In the genomic region with DNA sequence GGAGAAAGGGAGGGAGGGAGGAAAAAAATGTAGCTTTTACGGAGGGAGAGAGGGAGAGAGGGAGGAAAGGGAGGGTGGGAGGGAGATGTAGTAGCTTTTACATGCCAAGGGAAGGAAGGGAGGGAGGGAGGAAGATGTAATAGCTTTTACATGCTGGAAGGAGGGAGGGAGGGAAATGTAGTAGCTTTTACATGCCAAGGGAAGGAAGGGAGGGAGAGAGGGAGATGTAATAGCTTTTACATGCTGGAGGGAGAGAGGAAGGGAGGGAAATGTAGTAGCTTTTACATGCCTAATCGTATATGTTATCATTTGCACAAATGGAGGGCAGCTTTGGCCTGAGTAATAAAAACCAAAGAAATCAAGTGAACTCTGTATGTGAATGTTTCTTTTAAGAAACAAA, we compare ENCODE assay signal across 17 cellular contexts. TPM values are rescaled to one million over a fixed set of nuclear protein-coding genes. Genes with fewer than 3 reads are reported as not detected.
DNase-seq lines count a peak whose midpoint lies in the region; ATAC-seq, FAIRE-seq and TF ChIP-seq lines count a peak whose summit lies in the region.
"Had no signal": no experiment of that assay in that cellular context is flagged by ENCODE, and none has a peak within 500 bp of the region (broad histone marks: within the 10 kb centered on the region; RNA-seq: fewer than 3 reads in every experiment).

No MANE protein-coding gene starts in this region.

- 29 to 30% methylated on average over 2 of the region's 2 CpGs for WGBS in heart right ventricle, 2 donors
- 35% methylated on average over 1 of the region's 2 CpGs for WGBS in smooth muscle cell (ENCODE audit: low lambda C conversion rate)

- H3K36me3 ChIP-seq in astrocyte (ENCODE audit: insufficient read depth, low read length): no peaks in the 10 kb centered on the region
- H3K36me3 ChIP-seq in heart right ventricle: peaks cover 0 to 2% (median 0%) of the 10 kb centered on the region in 9 donors
- no peaks in the 10 kb centered on the region for H3K36me3 ChIP-seq in smooth muscle cell (ENCODE audit: low read depth)

- H3K79me2 ChIP-seq in astrocyte (ENCODE audit: insufficient read depth, low read length): no peaks in the 10 kb centered on the region
- H3K79me2 ChIP-seq in smooth muscle cell (ENCODE audit: low read depth): peaks cover 14% of the 10 kb centered on the region

- no peaks in the 10 kb centered on the region for H3K4me1 Mint-ChIP-seq in astrocyte (ENCODE audit: low read depth, unreplicated experiment)

- H3K9me3 ChIP-seq in astrocyte (ENCODE audit: insufficient read depth, low read depth, low read length) (no peaks in the 10 kb centered on the region), heart right ventricle (no peaks in the 10 kb centered on the region), smooth muscle cell (replicated peaks; ENCODE audit: low read depth) (no peaks in the 10 kb centered on the region)

- peaks cover 16% of the 10 kb centered on the region for H3K4me1 ChIP-seq in astrocyte (ENCODE audit: insufficient read depth, low read length)
- peaks cover 7 to 71% (median 40%) of the 10 kb centered on the region in 9 donors for H3K4me1 ChIP-seq in heart right ventricle
- H3K4me1 ChIP-seq in smooth muscle cell (ENCODE audit: low read depth): no peaks in the 10 kb centered on the region

- no peak overlapping the region for H3K4me3 ChIP-seq in astrocyte (ENCODE audit: insufficient read depth, low read depth, low read length)
- no peak overlapping the region for H3K4me3 ChIP-seq in heart right ventricle
- no peak overlapping the region for H3K4me3 ChIP-seq in smooth muscle cell
- H3K4me3 ChIP-seq: BLaER1 treated with 17β-estradiol and CSF1 and Interleukin-3, amounts not matched to agents 10 nM and 100 nM; GM12878; skin epidermis had no signal

- intact Hi-C loops in heart right ventricle (cut with DNase I): loop anchor here in 3 of 10 donors (5.0 kb wide), 2 partner anchors 33 to 38 kb away; partner anchors contain the start of gene EEIG2 (in 2 of the 3)

- H3K27ac Mint-ChIP-seq in astrocyte (ENCODE audit: unreplicated experiment): no peak overlapping the region
- H3K27ac Mint-ChIP-seq: activated CD4-positive, alpha-beta T cell treated with anti-CD3 and anti-CD28 coated beads for 36 hours had no signal

- peak in 6 of 8 donors; percentile 28 to 65 (median 49) for ATAC-seq in heart right ventricle
- ATAC-seq in GM19328 (IDR thresholded peaks at IDR 0.05; ENCODE audit: unreplicated experiment): no peak
- ATAC-seq: activated CD4-positive, alpha-beta T cell treated with anti-CD3 and anti-CD28 coated beads for 36 hours; GM12878 had no signal

- H4K20me1 ChIP-seq in astrocyte (ENCODE audit: insufficient read depth, low read length): no peaks in the 10 kb centered on the region
- H4K20me1 ChIP-seq in smooth muscle cell (ENCODE audit: low read depth): no peaks in the 10 kb centered on the region

- H3K27ac ChIP-seq in astrocyte (ENCODE audit: low read depth, low read length) (no peak overlapping the region), heart right ventricle (peak overlapping the region in 6 of 10 donors; percentile 11 to 53 (median 44)), smooth muscle cell (ENCODE audit: low read depth) (no peak overlapping the region)
- H3K27ac ChIP-seq: BLaER1 treated with 17β-estradiol and CSF1 and Interleukin-3, amounts not matched to agents 10 nM and 100 nM had no signal

- H3K9ac ChIP-seq in astrocyte (ENCODE audit: low read length): no peak overlapping the region
- H3K9ac ChIP-seq in smooth muscle cell (ENCODE audit: low read depth): no peak overlapping the region
- H3K9ac ChIP-seq: BLaER1 treated with 17β-estradiol and CSF1 and Interleukin-3, amounts not matched to agents 10 nM and 100 nM had no signal

- no peak overlapping the region for H3K4me3 Mint-ChIP-seq in astrocyte (ENCODE audit: unreplicated experiment)
- H3K4me3 Mint-ChIP-seq: activated CD4-positive, alpha-beta T cell treated with anti-CD3 and anti-CD28 coated beads for 36 hours had no signal

- H3K36me3 Mint-ChIP-seq in astrocyte (ENCODE audit: low read depth, unreplicated experiment): no peaks in the 10 kb centered on the region

- H3K27me3 ChIP-seq in astrocyte (ENCODE audit: insufficient read depth, low read length): no peaks in the 10 kb centered on the region
- no peaks in the 10 kb centered on the region for H3K27me3 ChIP-seq in heart right ventricle
- no peaks in the 10 kb centered on the region for H3K27me3 ChIP-seq in smooth muscle cell (ENCODE audit: low read depth)
- H3K27me3 ChIP-seq: BLaER1 treated with 17β-estradiol and CSF1 and Interleukin-3, amounts not matched to agents 10 nM and 100 nM had no signal

- peak; percentile 50 for DNase-seq in HCEC 1CT
- DNase-seq in astrocyte (ENCODE audit: low read depth): peak; percentile 12
- DNase-seq in heart right ventricle: no peak
- no peak for DNase-seq in smooth muscle cell (lab: John Stamatoyannopoulos, UW; ENCODE audit: unreplicated experiment)
- no peak for DNase-seq in stimulated activated CD4-positive, alpha-beta T cell treated with anti-CD3 and anti-CD28 coated beads, Interleukin-15, amount 100 ng/mL, for 24 hours
- no peak for DNase-seq in NCI-H1930 (lab: John Stamatoyannopoulos, UW)
- DNase-seq: activated CD4-positive, alpha-beta T cell treated with anti-CD3 and anti-CD28 coated beads for 36 hours; EL; NCI-H1694 treated with DMSO at 0.1 percent for 48 hours; NCI-H69; nucleus accumbens; RPMI8226 had no signal

- no peaks in the 10 kb centered on the region for H3K9me3 Mint-ChIP-seq in astrocyte (ENCODE audit: unreplicated experiment)

- no peaks in the 10 kb centered on the region for H3F3A ChIP-seq in smooth muscle cell (ENCODE audit: low read depth)

- H3K4me2 ChIP-seq in astrocyte (ENCODE audit: low read length) (no peak overlapping the region), smooth muscle cell (peak overlapping the region; percentile 46)
- H3K4me2 ChIP-seq: BLaER1 treated with 17β-estradiol and CSF1 and Interleukin-3, amounts not matched to agents 10 nM and 100 nM had no signal

- no peak overlapping the region for H2AFZ ChIP-seq in astrocyte (ENCODE audit: low read depth, low read length)
- no peak overlapping the region for H2AFZ ChIP-seq in smooth muscle cell (ENCODE audit: low read depth)

- TF ChIP-seq CTCF in astrocyte (IDR thresholded peaks at IDR 0.05; ENCODE audit: insufficient read depth, low read depth, low read length) (no peak), heart right ventricle (IDR thresholded peaks at IDR 0.05) (no peak), smooth muscle cell (IDR thresholded peaks at IDR 0.05; ENCODE audit: borderline replicate concordance, insufficient read depth, poor library complexity, severe bottlenecking) (no peak)

- peak; percentile 39 for FAIRE-seq in astrocyte (lab: Jason Lieb, UNC)
- FAIRE-seq: colon, GM12878 had no signal

- no peaks in the 10 kb centered on the region for H3K27me3 Mint-ChIP-seq in astrocyte (ENCODE audit: low read depth, unreplicated experiment)
- H3K27me3 Mint-ChIP-seq: activated CD4-positive, alpha-beta T cell treated with anti-CD3 and anti-CD28 coated beads for 36 hours had no signal

RNA-seq across cellular contexts. Expression of gene EEIG2, which starts 35.6 kb away (rescaled TPM):
- total RNA-seq in astrocyte: 5.3 and 7.1 TPM in 2 replicates
- 1 to 10 TPM; 3.5 to 10.0 (median 6.1) TPM for total RNA-seq in heart right ventricle
- polyA plus RNA-seq in heart right ventricle: 1 to 10 TPM; 1.5 to 1.6 TPM
- 8.0 and 13.7 TPM in 2 replicates for total RNA-seq in smooth muscle cell
- polyA plus RNA-seq in smooth muscle cell: 2.8 and 3.7 TPM in 2 replicates

Comparison
In these comparisons a context has a peak if more than half of its experiments do, and no peak if none do; other contexts are left out.
1. DNase-seq: peak in HCEC 1CT (single experiment) and astrocyte (single experiment); none in heart right ventricle (0 of 2), smooth muscle cell (single experiment), stimulated activated CD4-positive, alpha-beta T cell treated with anti-CD3 and anti-CD28 coated beads, Interleukin-15, amount 100 ng/mL, for 24 hours (single experiment) and NCI-H1930 (0 of 2).
2. H3K27ac ChIP-seq: peak in heart right ventricle (6 of 10); none in astrocyte (single experiment) and smooth muscle cell (single experiment).